Comparison of ENCODE assay signal across 11 cellular contexts in genomic region chr20:20019123-20019522, GRCh38. TPM values are rescaled to one million over a fixed set of nuclear protein-coding genes. Genes with fewer than 3 reads are reported as not detected.
DNase-seq lines count a peak whose midpoint lies in the region; ATAC-seq, FAIRE-seq and TF ChIP-seq lines count a peak whose summit lies in the region.
"Had no signal": no experiment of that assay in that cellular context is flagged by ENCODE, and none has a peak within 500 bp of the region (broad histone marks: within the 10 kb centered on the region; RNA-seq: fewer than 3 reads in every experiment).

No MANE protein-coding gene starts in this region.

- CTCF ChIA-PET in A549 (lab: Yijun Ruan, JAX) = interaction anchor here (1.7 to 3.9 kb wide), 2 partner anchors 15 kb away, joined by 5 to 27 read pairs; no protein-coding TSS in a partner anchor
- CTCF ChIA-PET in activated CD4-positive, alpha-beta memory T cell treated with anti-CD3 and anti-CD28 coated beads for 36 hours (lab: Charles Lee) = interaction anchor here (1.5 kb wide), 1 partner anchor 32 kb away, joined by 5 read pairs; the partner anchor contains the start of gene CRNKL1

- H3K36me3 Mint-ChIP-seq in activated CD4-positive, alpha-beta memory T cell treated with anti-CD3 and anti-CD28 coated beads for 36 hours = peaks cover 10% of the 10 kb centered on the region

- in situ Hi-C loops in ACHN (cut with HindIII; ENCODE audit: low pct_ligation_motif_present, low pct_unique_long_range_greater_than_20kb, low sequenced_read_pairs) = no loop called here

- no peaks in the 10 kb centered on the region for H3K27me3 Mint-ChIP-seq in activated CD4-positive, alpha-beta memory T cell treated with anti-CD3 and anti-CD28 coated beads for 36 hours

- peaks cover 22% of the 10 kb centered on the region for H3K4me1 ChIP-seq in A549
- peaks cover 42% of the 10 kb centered on the region for H3K4me1 ChIP-seq in DND-41 (ENCODE audit: insufficient read depth, low read length)
- H3K4me1 ChIP-seq in foreskin keratinocyte = peaks cover 7% of the 10 kb centered on the region

- intact Hi-C loops in activated CD4-positive, alpha-beta memory T cell treated with anti-CD3 and anti-CD28 coated beads for 36 hours (cut with micrococcal nuclease) = no loop called here
- intact Hi-C loops in sciatic nerve (cut with DNase I) = no loop called here

- POLR2A ChIA-PET in A549 (lab: Yijun Ruan, JAX) = no interaction called here
- POLR2A ChIA-PET in activated CD4-positive, alpha-beta memory T cell treated with anti-CD3 and anti-CD28 coated beads for 36 hours (lab: Charles Lee) = interaction anchor here (1.7 kb wide), 1 partner anchor 32 kb away, joined by 6 read pairs; the partner anchor contains the start of gene CRNKL1

- no peak overlapping the region for H3K4me3 ChIP-seq in A549
- H3K4me3 ChIP-seq in DND-41 (ENCODE audit: low read depth in 1 of 2, low read length in 2 of 2) = peak overlapping the region in 1 of 2 experiments; percentile 94; a peak in 2 of 4 replicates

- H3K27ac ChIP-seq in A549 (peak overlapping the region in 1 of 2 experiments; percentile 94; a peak in 2 of 6 replicates), DND-41 (ENCODE audit: low read length) (no peak overlapping the region), foreskin keratinocyte (peak overlapping the region; percentile 46)

- no peak for TF ChIP-seq POLR2A in A549 (IDR thresholded peaks at IDR 0.05; ENCODE audit: low read length)

- H3K9me3 ChIP-seq in A549 (no peaks in the 10 kb centered on the region), DND-41 (ENCODE audit: insufficient read depth, low read length, severe bottlenecking) (no peaks in the 10 kb centered on the region)

- H3K27me3 ChIP-seq in DND-41 (ENCODE audit: insufficient read depth, low read length, poor library complexity) (no peaks in the 10 kb centered on the region), foreskin keratinocyte (no peaks in the 10 kb centered on the region)

- no peak overlapping the region for H2AFZ ChIP-seq in DND-41 (ENCODE audit: low read depth, low read length)

- peaks cover 73% of the 10 kb centered on the region for H3K79me2 ChIP-seq in DND-41 (ENCODE audit: insufficient read depth, low read length)

- TF ChIP-seq RAD21 in A549 (conservative IDR thresholded peaks at IDR 0.05 in 1 of 2, IDR thresholded peaks at IDR 0.05 in 1 of 2) = no peak

- DNase-seq in A549 (ENCODE audit: low read depth in 1 of 2, low spot score in 1 of 2) (no peak), DND-41 (no peak), foreskin keratinocyte (peak; percentile 41 to 75), iPS-NIHi11 (ENCODE audit: low spot score) (no peak), ACHN (no peak), sciatic nerve (ENCODE audit: low spot score) (no peak)
- DNase-seq in activated CD4-positive, alpha-beta memory T cell treated with anti-CD3 and anti-CD28 coated beads for 36 hours = no peak
- DNase-seq in stimulated activated CD4-positive, alpha-beta T cell treated with anti-CD3 and anti-CD28 coated beads, Interleukin-12 subunit alpha, Interleukin-12 subunit beta, amount 100 ng/mL, for 4 hours = no peak
- DNase-seq: NCI-H1694 treated with DMSO at 0.1 percent for 48 hours, nucleus accumbens, SHP77 had no signal

- H3K9me3 Mint-ChIP-seq in activated CD4-positive, alpha-beta memory T cell treated with anti-CD3 and anti-CD28 coated beads for 36 hours = no peaks in the 10 kb centered on the region

- H3K4me3 Mint-ChIP-seq in activated CD4-positive, alpha-beta memory T cell treated with anti-CD3 and anti-CD28 coated beads for 36 hours = peak overlapping the region; percentile 91

- peaks cover 30% of the 10 kb centered on the region for H3K36me3 ChIP-seq in DND-41 (ENCODE audit: insufficient read depth, low read length)

- no peak for FAIRE-seq in A549 (lab: Jason Lieb, UNC)

- peak overlapping the region; percentile 44 for H3K27ac Mint-ChIP-seq in activated CD4-positive, alpha-beta memory T cell treated with anti-CD3 and anti-CD28 coated beads for 36 hours

- ATAC-seq in A549 (no peak), DND-41 (ENCODE audit: insufficient read depth, low read depth) (no peak), foreskin keratinocyte (peak; percentile 45), sciatic nerve (no peak)

- H3K4me1 Mint-ChIP-seq in activated CD4-positive, alpha-beta memory T cell treated with anti-CD3 and anti-CD28 coated beads for 36 hours (ENCODE audit: low read depth) = peaks cover 62% of the 10 kb centered on the region

- no peak for TF ChIP-seq EP300 in A549 (IDR thresholded peaks at IDR 0.05)

- TF ChIP-seq CTCF in A549 (IDR thresholded peaks at IDR 0.05) (no peak), DND-41 (IDR thresholded peaks at IDR 0.05; ENCODE audit: borderline replicate concordance, extremely low read depth, low read length, poor library complexity, severe bottlenecking) (no peak), foreskin keratinocyte (conservative IDR thresholded peaks at IDR 0.05) (no peak)

- peaks cover 50% of the 10 kb centered on the region for H4K20me1 ChIP-seq in DND-41 (ENCODE audit: insufficient read depth, low read length)

- peak overlapping the region; percentile 92; the same call in 1 of the 2 replicates for H3K9ac ChIP-seq in DND-41 (ENCODE audit: low read depth, low read length)

- 57% methylated on average over 2 of the region's 2 CpGs for WGBS in A549 (ENCODE audit: missing lambda C conversion rate)

- H3K4me2 ChIP-seq in A549 (peak overlapping the region; percentile 97), DND-41 (ENCODE audit: insufficient read depth, low read length) (peak overlapping the region; percentile 87)

TF ChIP-seq in A549, 52 proteins besides CTCF, POLR2A, EP300 and RAD21 (continues in another document):
- TF ChIP-seq PBX3 (IDR thresholded peaks at IDR 0.05) = no peak
- no peak for TF ChIP-seq FOXS1 (CRISPR knock-in tag; IDR thresholded peaks at IDR 0.05)
- TF ChIP-seq HES2 (IDR thresholded peaks at IDR 0.05) = no peak
- no peak for TF ChIP-seq JUNB (IDR thresholded peaks at IDR 0.05)
- TF ChIP-seq RCOR1 (IDR thresholded peaks at IDR 0.05; ENCODE audit: low read depth, low read length) = no peak
- TF ChIP-seq ATOH8 (CRISPR knock-in tag; IDR thresholded peaks at IDR 0.05; ENCODE audit: low read depth) = no peak
- no peak for TF ChIP-seq HOXB5 (CRISPR knock-in tag; IDR thresholded peaks at IDR 0.05)
- no peak for TF ChIP-seq MYC (IDR thresholded peaks at IDR 0.05; ENCODE audit: borderline replicate concordance, low read length)
- no peak for TF ChIP-seq ZC3H11A (IDR thresholded peaks at IDR 0.05)
- TF ChIP-seq CBX8 (IDR thresholded peaks at IDR 0.05) = no peak
- TF ChIP-seq MAZ (IDR thresholded peaks at IDR 0.05; ENCODE audit: borderline replicate concordance, low read depth, low read length) = no peak
- no peak for TF ChIP-seq PHF8 (IDR thresholded peaks at IDR 0.05; ENCODE audit: borderline replicate concordance, low read depth)

RNA-seq across cellular contexts. Expression of gene NAA20, which starts 2.0 kb away (rescaled TPM):
- 154 and 219 TPM in 2 replicates for polyA plus RNA-seq in A549 (2011; rRNA removed)
- polyA plus RNA-seq in A549 (2012; cell fraction: cytosol; rRNA removed) = 110 and 115 TPM in 2 replicates
- polyA plus RNA-seq in A549 (2012; cell fraction: nucleus; rRNA removed) = 44.7 and 53.1 TPM in 2 replicates
- polyA plus RNA-seq in A549 (2017; fragmentation: RNase III; extraction: RNeasy Plus Mini Kit Qiagen cat#74134 plus additional on column Dnase treatment) = 174 to 202 TPM (median 175 TPM) in 3 replicates
- 38.3 and 41.6 TPM in 2 replicates for polyA minus RNA-seq in A549 (2011; rRNA and poly(A)+ RNA removed)
- total RNA-seq in activated CD4-positive, alpha-beta memory T cell treated with anti-CD3 and anti-CD28 coated beads for 36 hours = 10 to 100 TPM; 82.6 to 82.9 TPM
- total RNA-seq in foreskin keratinocyte = 110 and 118 TPM in 2 replicates
- polyA plus RNA-seq in foreskin keratinocyte = 134 and 141 TPM in 2 replicates
- 38.1 TPM for total RNA-seq in sciatic nerve

RNA-seq across cellular contexts. Expression of gene CRNKL1, which starts 33.1 kb away (rescaled TPM):
- polyA plus RNA-seq in A549 (2011; rRNA removed) (23.6 and 32.1 TPM in 2 replicates), A549 (2017; fragmentation: RNase III; extraction: RNeasy Plus Mini Kit Qiagen cat#74134 plus additional on column Dnase treatment) (19.1 to 20.5 TPM (median 19.4 TPM) in 3 replicates), foreskin keratinocyte (18.6 and 20.9 TPM in 2 replicates)
- 6.2 and 7.0 TPM in 2 replicates for polyA plus RNA-seq in A549 (2012; cell fraction: cytosol; rRNA removed)
- polyA plus RNA-seq in A549 (2012; cell fraction: nucleus; rRNA removed) = 4.9 and 6.4 TPM in 2 replicates
- polyA minus RNA-seq in A549 (2011; rRNA and poly(A)+ RNA removed) = 15.8 and 16.4 TPM in 2 replicates
- total RNA-seq in activated CD4-positive, alpha-beta memory T cell treated with anti-CD3 and anti-CD28 coated beads for 36 hours = 10 to 100 TPM; 21.5 to 21.8 TPM
- total RNA-seq in foreskin keratinocyte (19.6 and 22.9 TPM in 2 replicates), sciatic nerve (24.9 TPM)

RNA-seq across cellular contexts. Expression of gene CFAP61, which starts 33.2 kb away (rescaled TPM):
- polyA plus RNA-seq in A549 (2011; rRNA removed) = 0.70 and 0.86 TPM in 2 replicates
- polyA plus RNA-seq in A549 (2012; cell fraction: cytosol; rRNA removed) = 0.30 and 0.34 TPM in 2 replicates
- polyA plus RNA-seq in A549 (2012; cell fraction: nucleus; rRNA removed) = 0.46 and 0.94 TPM in 2 replicates
- polyA plus RNA-seq in A549 (2017; fragmentation: RNase III; extraction: RNeasy Plus Mini Kit Qiagen cat#74134 plus additional on column Dnase treatment) = 0.39 to 0.49 TPM (median 0.46 TPM) in 3 replicates
- polyA minus RNA-seq in A549 (2011; rRNA and poly(A)+ RNA removed) = 1.4 and 2.9 TPM in 2 replicates
- total RNA-seq in activated CD4-positive, alpha-beta memory T cell treated with anti-CD3 and anti-CD28 coated beads for 36 hours = not detected
- not detected in 2 replicates for total RNA-seq in foreskin keratinocyte
- polyA plus RNA-seq in foreskin keratinocyte = 0.03 TPM in 1 of 2 replicates, not detected in the other
- 0.40 TPM for total RNA-seq in sciatic nerve

Comparison
In these comparisons a context has a peak if more than half of its experiments do, and no peak if none do; other contexts are left out.
1. DNase-seq: peak in foreskin keratinocyte (2 of 2); none in A549 (0 of 2), DND-41 (single experiment), activated CD4-positive, alpha-beta memory T cell treated with anti-CD3 and anti-CD28 coated beads for 36 hours (single experiment), iPS-NIHi11 (single experiment), ACHN (single experiment), sciatic nerve (single experiment) and stimulated activated CD4-positive, alpha-beta T cell treated with anti-CD3 and anti-CD28 coated beads, Interleukin-12 subunit alpha, Interleukin-12 subunit beta, amount 100 ng/mL, for 4 hours (single experiment).